Comparison of ENCODE assay signal across 18 cellular contexts in the genomic region with DNA sequence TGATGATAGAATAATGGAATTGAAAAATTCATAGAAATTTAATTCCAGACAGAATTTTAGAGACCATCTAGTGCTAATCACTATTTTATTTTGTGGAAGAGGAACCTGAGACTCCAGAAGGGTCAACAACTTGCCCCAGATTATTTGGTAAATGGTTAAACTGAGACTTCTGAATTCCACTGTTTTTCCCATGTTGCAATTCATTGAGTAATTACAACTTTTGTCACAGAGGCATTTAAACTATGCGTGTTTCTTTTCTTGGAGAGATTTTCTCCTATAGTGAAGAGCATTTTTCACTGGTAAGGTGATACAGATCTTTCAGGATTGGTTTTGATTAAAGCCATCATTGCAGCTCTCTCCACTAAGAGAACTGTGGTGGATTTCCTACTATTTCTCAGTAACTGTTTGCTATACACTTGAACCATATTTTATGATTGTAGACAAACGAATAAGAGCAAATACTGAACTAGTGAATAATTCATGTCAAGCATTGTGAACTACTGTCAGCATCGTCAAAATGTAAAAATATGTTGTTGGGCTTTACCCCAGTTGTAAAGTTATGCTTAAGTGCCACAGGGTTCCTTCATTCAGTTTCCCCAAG. TPM values are rescaled to one million over a fixed set of nuclear protein-coding genes. Genes with fewer than 3 reads are reported as not detected.
DNase-seq lines count a peak whose midpoint lies in the region; ATAC-seq, FAIRE-seq and TF ChIP-seq lines count a peak whose summit lies in the region.
"Had no signal": no experiment of that assay in that cellular context is flagged by ENCODE, and none has a peak within 500 bp of the region (broad histone marks: within the 10 kb centered on the region; RNA-seq: fewer than 3 reads in every experiment).

No MANE protein-coding gene starts in this region.

- 48% methylated on average over 3 of the region's 3 CpGs for WGBS in SK-N-SH (ENCODE audit: low lambda C conversion rate)

- no peaks in the 10 kb centered on the region for H3K9me3 Mint-ChIP-seq in astrocyte (ENCODE audit: unreplicated experiment)

- no peak overlapping the region for H2AFZ ChIP-seq in SK-N-SH (ENCODE audit: low read depth)
- no peak overlapping the region for H2AFZ ChIP-seq in astrocyte (ENCODE audit: low read depth, low read length)

- no peaks in the 10 kb centered on the region for H3K27me3 Mint-ChIP-seq in astrocyte (ENCODE audit: low read depth, unreplicated experiment)

- H4K20me1 ChIP-seq in SK-N-SH (ENCODE audit: insufficient read depth): no peaks in the 10 kb centered on the region
- H4K20me1 ChIP-seq in astrocyte (ENCODE audit: insufficient read depth, low read length): no peaks in the 10 kb centered on the region

- peak overlapping the region; percentile 28 for H3K27ac Mint-ChIP-seq in astrocyte (ENCODE audit: unreplicated experiment)

- H3K9ac ChIP-seq in SK-N-SH (no peak overlapping the region), astrocyte (ENCODE audit: low read length) (no peak overlapping the region)

- no peak for TF ChIP-seq CTCF in SK-N-SH (IDR thresholded peaks at IDR 0.05)
- TF ChIP-seq CTCF in astrocyte (IDR thresholded peaks at IDR 0.05; ENCODE audit: insufficient read depth, low read depth, low read length): no peak
- no peak for TF ChIP-seq CTCF in upper lobe of right lung (IDR thresholded peaks at IDR 0.05)

- H3K4me1 ChIP-seq in SK-N-SH (ENCODE audit: control insufficient read depth in 1 of 2, insufficient read depth in 2 of 2, low read depth in 1 of 2, low read length in 1 of 2) (no peaks in the 10 kb centered on the region; a peak in 1 of 4 replicates), astrocyte (ENCODE audit: insufficient read depth, low read length) (no peaks in the 10 kb centered on the region), upper lobe of right lung (peaks cover 8% of the 10 kb centered on the region)

- no peaks in the 10 kb centered on the region for H3K27me3 ChIP-seq in SK-N-SH (ENCODE audit: insufficient read depth)
- H3K27me3 ChIP-seq in astrocyte (ENCODE audit: insufficient read depth, low read length): peaks cover 2% of the 10 kb centered on the region
- no peaks in the 10 kb centered on the region for H3K27me3 ChIP-seq in upper lobe of right lung

- DNase-seq in SK-N-SH (no peak), astrocyte (ENCODE audit: low read depth) (no peak), left lobe of liver (ENCODE audit: low spot score) (no peak), upper lobe of right lung (no peak)
- DNase-seq: IMR-90, Kasumi-1, NCI-H1105 treated with DMSO at 0.1 percent for 48 hours, NCI-H187 treated with DMSO at 0.1 percent for 48 hours, NCI-H2171 had no signal

- no peaks in the 10 kb centered on the region for H3K36me3 Mint-ChIP-seq in astrocyte (ENCODE audit: low read depth, unreplicated experiment)

- no peak overlapping the region for H3K4me3 ChIP-seq in SK-N-SH (ENCODE audit: low read depth in 2 of 2, low read length in 1 of 2)
- H3K4me3 ChIP-seq in astrocyte (ENCODE audit: insufficient read depth, low read depth, low read length): no peak overlapping the region
- H3K4me3 ChIP-seq in upper lobe of right lung: no peak overlapping the region

- H3K9me2 ChIP-seq in SK-N-SH: no peaks in the 10 kb centered on the region

- H3K36me3 ChIP-seq in SK-N-SH (replicated peaks in 1 of 2; ENCODE audit: control insufficient read depth in 1 of 2, insufficient read depth in 2 of 2, low read length in 1 of 2): peaks cover 0 to 4% of the 10 kb centered on the region in 2 experiments
- no peaks in the 10 kb centered on the region for H3K36me3 ChIP-seq in astrocyte (ENCODE audit: insufficient read depth, low read length)
- H3K36me3 ChIP-seq in upper lobe of right lung: no peaks in the 10 kb centered on the region

- intact Hi-C loops in upper lobe of right lung (cut with DNase I): no loop called here

- no peak overlapping the region for H3K4me3 Mint-ChIP-seq in astrocyte (ENCODE audit: unreplicated experiment)

- CTCF ChIA-PET in SK-N-SH (lab: Yijun Ruan, JAX): interaction anchor here (1.1 to 4.0 kb wide), 3 partner anchors 8 to 254 kb away, joined by 3 to 26 read pairs (median 4); no protein-coding TSS in a partner anchor

- H3K79me2 ChIP-seq in SK-N-SH (ENCODE audit: insufficient read depth) (no peaks in the 10 kb centered on the region), astrocyte (ENCODE audit: insufficient read depth, low read length) (no peaks in the 10 kb centered on the region)

- no peak overlapping the region for H3K27ac ChIP-seq in SK-N-SH (ENCODE audit: low read depth in 2 of 2, low read length in 1 of 2)
- H3K27ac ChIP-seq in astrocyte (ENCODE audit: low read depth, low read length): no peak overlapping the region
- no peak overlapping the region for H3K27ac ChIP-seq in upper lobe of right lung
- H3K27ac ChIP-seq: 22Rv1, C4-2B had no signal

- ATAC-seq in SK-N-SH treated with all-trans-retinoic acid at 6 μM for 48 hours: peak; percentile 44
- peak; percentile 35 for ATAC-seq in left lobe of liver
- ATAC-seq in upper lobe of right lung: peak; percentile 61
- no peak for ATAC-seq in HG03571 (IDR thresholded peaks at IDR 0.05; ENCODE audit: unreplicated experiment)
- no peak for ATAC-seq in GM21786 (IDR thresholded peaks at IDR 0.05; ENCODE audit: unreplicated experiment)
- no peak for ATAC-seq in GM19035 (IDR thresholded peaks at IDR 0.05; ENCODE audit: unreplicated experiment)
- ATAC-seq: Panc1, Right ventricle myocardium inferior had no signal

- POLR2A ChIA-PET in SK-N-SH (lab: Yijun Ruan, JAX): no interaction called here

- H3K4me1 Mint-ChIP-seq in astrocyte (ENCODE audit: low read depth, unreplicated experiment): peaks cover 14% of the 10 kb centered on the region

- no peak for TF ChIP-seq RAD21 in SK-N-SH (IDR thresholded peaks at IDR 0.05; ENCODE audit: low read length)

- TF ChIP-seq EP300 in SK-N-SH (IDR thresholded peaks at IDR 0.05; ENCODE audit: borderline replicate concordance in 1 of 2, low read depth in 1 of 2, low read length in 1 of 2): no peak

- no peak for FAIRE-seq in astrocyte (lab: Jason Lieb, UNC)
- FAIRE-seq: GM12891 had no signal

- H3K4me2 ChIP-seq in SK-N-SH (no peak overlapping the region), astrocyte (ENCODE audit: low read length) (no peak overlapping the region)

- H3K9me3 ChIP-seq in SK-N-SH: peaks cover 10% of the 10 kb centered on the region
- no peaks in the 10 kb centered on the region for H3K9me3 ChIP-seq in astrocyte (ENCODE audit: insufficient read depth, low read depth, low read length)
- H3K9me3 ChIP-seq in upper lobe of right lung: no peaks in the 10 kb centered on the region

- no peaks in the 10 kb centered on the region for H3F3A ChIP-seq in SK-N-SH (replicated peaks; ENCODE audit: insufficient read depth)

TF ChIP-seq in SK-N-SH treated with all-trans-retinoic acid at 6 μM for 48 hours, 23 proteins besides CTCF, POLR2A, EP300 and RAD21 (continues in another document):
- TF ChIP-seq TCF4 (CRISPR knock-in tag; IDR thresholded peaks at IDR 0.05; ENCODE audit: borderline replicate concordance) (no peak), SNAI2 (CRISPR knock-in tag; IDR thresholded peaks at IDR 0.05) (no peak), BACH2 (CRISPR knock-in tag; IDR thresholded peaks at IDR 0.05; ENCODE audit: borderline replicate concordance) (no peak), ZC3H10 (CRISPR knock-in tag; IDR thresholded peaks at IDR 0.05) (no peak), PPARA (CRISPR knock-in tag; IDR thresholded peaks at IDR 0.05; ENCODE audit: borderline replicate concordance) (no peak), ZFP30 (CRISPR knock-in tag; IDR thresholded peaks at IDR 0.05) (no peak), ZNF70 (CRISPR knock-in tag; IDR thresholded peaks at IDR 0.05) (no peak), ESRRG (CRISPR knock-in tag; IDR thresholded peaks at IDR 0.05) (no peak), ISL1 (CRISPR knock-in tag; IDR thresholded peaks at IDR 0.05) (no peak), ZFP3 (CRISPR knock-in tag; IDR thresholded peaks at IDR 0.05) (no peak)

TF ChIP-seq in SK-N-SH, 30 proteins besides CTCF, POLR2A, EP300 and RAD21 (continues in another document):
- TF ChIP-seq FOXM1 (IDR thresholded peaks at IDR 0.05; ENCODE audit: low read depth): no peak
- no peak for TF ChIP-seq FOSL2 (IDR thresholded peaks at IDR 0.05; ENCODE audit: borderline replicate concordance, low read depth)
- TF ChIP-seq, protein P1, sequence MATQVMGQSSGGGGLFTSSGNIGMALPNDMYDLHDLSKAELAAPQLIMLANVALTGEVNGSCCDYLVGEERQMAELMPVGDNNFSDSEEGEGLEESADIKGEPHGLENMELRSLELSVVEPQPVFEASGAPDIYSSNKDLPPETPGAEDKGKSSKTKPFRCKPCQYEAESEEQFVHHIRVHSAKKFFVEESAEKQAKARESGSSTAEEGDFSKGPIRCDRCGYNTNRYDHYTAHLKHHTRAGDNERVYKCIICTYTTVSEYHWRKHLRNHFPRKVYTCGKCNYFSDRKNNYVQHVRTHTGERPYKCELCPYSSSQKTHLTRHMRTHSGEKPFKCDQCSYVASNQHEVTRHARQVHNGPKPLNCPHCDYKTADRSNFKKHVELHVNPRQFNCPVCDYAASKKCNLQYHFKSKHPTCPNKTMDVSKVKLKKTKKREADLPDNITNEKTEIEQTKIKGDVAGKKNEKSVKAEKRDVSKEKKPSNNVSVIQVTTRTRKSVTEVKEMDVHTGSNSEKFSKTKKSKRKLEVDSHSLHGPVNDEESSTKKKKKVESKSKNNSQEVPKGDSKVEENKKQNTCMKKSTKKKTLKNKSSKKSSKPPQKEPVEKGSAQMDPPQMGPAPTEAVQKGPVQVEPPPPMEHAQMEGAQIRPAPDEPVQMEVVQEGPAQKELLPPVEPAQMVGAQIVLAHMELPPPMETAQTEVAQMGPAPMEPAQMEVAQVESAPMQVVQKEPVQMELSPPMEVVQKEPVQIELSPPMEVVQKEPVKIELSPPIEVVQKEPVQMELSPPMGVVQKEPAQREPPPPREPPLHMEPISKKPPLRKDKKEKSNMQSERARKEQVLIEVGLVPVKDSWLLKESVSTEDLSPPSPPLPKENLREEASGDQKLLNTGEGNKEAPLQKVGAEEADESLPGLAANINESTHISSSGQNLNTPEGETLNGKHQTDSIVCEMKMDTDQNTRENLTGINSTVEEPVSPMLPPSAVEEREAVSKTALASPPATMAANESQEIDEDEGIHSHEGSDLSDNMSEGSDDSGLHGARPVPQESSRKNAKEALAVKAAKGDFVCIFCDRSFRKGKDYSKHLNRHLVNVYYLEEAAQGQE (IDR thresholded peaks at IDR 0.05; ENCODE audit: low read depth, low read length): no peak
- no peak for TF ChIP-seq ELF1 (IDR thresholded peaks at IDR 0.05)
- TF ChIP-seq EZH2phosphoT487 (IDR thresholded peaks at IDR 0.05; ENCODE audit: borderline replicate concordance, low read depth): no peak

RNA-seq across cellular contexts. Expression of a gene that starts 26.5 kb away (rescaled TPM):
- 1.5 TPM in 2 replicates for polyA plus RNA-seq in SK-N-SH (2012; rRNA removed)
- 0.62 and 0.70 TPM in 2 replicates for polyA plus RNA-seq in SK-N-SH (2012; cell fraction: cytosol; rRNA removed)
- polyA plus RNA-seq in SK-N-SH (2012; cell fraction: nucleus; rRNA removed): 11.9 and 16.8 TPM in 2 replicates
- total RNA-seq in astrocyte (0.43 and 0.64 TPM in 2 replicates), left lobe of liver (0.15 TPM), upper lobe of right lung (0.49 TPM)
- total RNA-seq: IMR-90 had no signal

Comparison
In these comparisons a context has a peak if more than half of its experiments do, and no peak if none do; other contexts are left out.
1. ATAC-seq: peak in SK-N-SH treated with all-trans-retinoic acid at 6 μM for 48 hours (single experiment), left lobe of liver (single experiment) and upper lobe of right lung (single experiment); none in HG03571 (single experiment), GM21786 (single experiment) and GM19035 (single experiment).